9 cellular contexts compared by ENCODE assay signal in the genomic region with DNA sequence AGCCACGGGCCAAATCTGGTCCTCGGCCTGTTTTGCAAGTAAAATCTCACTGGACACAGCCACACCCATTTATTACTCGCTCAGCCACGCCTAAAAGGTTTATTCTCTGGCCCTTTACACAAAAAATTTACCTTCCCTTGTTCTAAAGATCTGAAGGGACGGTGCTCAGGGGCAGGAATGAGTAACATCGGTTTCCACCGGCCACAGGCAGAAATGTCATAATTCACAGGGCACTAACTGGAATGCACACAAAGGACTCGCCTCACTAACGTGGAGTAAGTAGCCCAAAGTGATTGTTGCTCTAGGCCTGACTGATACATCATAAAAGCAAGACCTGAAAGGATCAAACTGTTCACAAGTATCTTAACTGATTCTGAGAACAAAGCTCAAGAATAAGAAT. TPM values are rescaled to one million over a fixed set of nuclear protein-coding genes. Genes with fewer than 3 reads are reported as not detected.
DNase-seq lines count a peak whose midpoint lies in the region; ATAC-seq and TF ChIP-seq lines count a peak whose summit lies in the region.
"Had no signal": no experiment of that assay in that cellular context is flagged by ENCODE, and none has a peak within 500 bp of the region (broad histone marks: within the 10 kb centered on the region; RNA-seq: fewer than 3 reads in every experiment).

No MANE protein-coding gene starts in this region.

- DNase-seq in EH (ENCODE audit: low read depth) (peak; percentile 38), HT1080 (ENCODE audit: low read depth) (peak; percentile 25), caudate nucleus (lab: John Stamatoyannopoulos, UW) (no peak), SK-N-DZ (ENCODE audit: low spot score) (no peak), SIG-M5 treated with dmso at 0.1 percent for 504 hours (lab: John Stamatoyannopoulos, UW; ENCODE audit: unreplicated experiment) (no peak)

- no peaks in the 10 kb centered on the region for H3K9me3 Mint-ChIP-seq in nephron

- H3K36me3 Mint-ChIP-seq in nephron (ENCODE audit: low read depth) = peaks cover 14% of the 10 kb centered on the region

- no peak for TF ChIP-seq CTCF in nephron (IDR thresholded peaks at IDR 0.05; ENCODE audit: unreplicated experiment in 3 of 3)

- H3K27ac Mint-ChIP-seq in nephron = peak overlapping the region in 2 of 3 experiments; percentile 61 to 76
- H3K27ac Mint-ChIP-seq: neural progenitor cell had no signal

- peaks cover 3% of the 10 kb centered on the region for H3K27me3 Mint-ChIP-seq in nephron (ENCODE audit: low read depth)

- peaks cover 6% of the 10 kb centered on the region for H3K4me1 Mint-ChIP-seq in nephron

- no peak overlapping the region for H3K4me3 Mint-ChIP-seq in nephron
- H3K4me3 Mint-ChIP-seq: neural progenitor cell had no signal

- H3K27ac ChIP-seq in caudate nucleus (ENCODE audit: low read depth, low read length) = peak overlapping the region; percentile 90
- H3K27ac ChIP-seq: neural progenitor cell had no signal

- no peak for ATAC-seq in GM18870 (IDR thresholded peaks at IDR 0.05; ENCODE audit: unreplicated experiment)
- no peak for ATAC-seq in HG03045 (IDR thresholded peaks at IDR 0.05; ENCODE audit: unreplicated experiment)

RNA-seq across cellular contexts. Expression of gene TCF25, which starts 9.0 kb away (rescaled TPM):
- 106 and 117 TPM in 2 replicates for total RNA-seq in HT1080 (2014; rRNA removed; shearing (Covaris generic))
- 67.6 and 71.5 TPM in 2 replicates for polyA plus RNA-seq in HT1080 (2015; cell fraction: cytosol; rRNA removed)
- 201 and 306 TPM in 2 replicates for polyA plus RNA-seq in HT1080 (2015; cell fraction: nucleus; rRNA removed)
- polyA plus RNA-seq in SK-N-DZ (2014; cell fraction: cytosol; rRNA removed) = 135 and 156 TPM in 2 replicates
- polyA plus RNA-seq in SK-N-DZ (2014; cell fraction: nucleus; rRNA removed) = 277 and 365 TPM in 2 replicates

RNA-seq across cellular contexts. Expression of gene SPIRE2, which starts 36.1 kb away (rescaled TPM):
- total RNA-seq in HT1080 (2014; rRNA removed; shearing (Covaris generic)) = 1.0 and 2.1 TPM in 2 replicates
- polyA plus RNA-seq in HT1080 (2015; cell fraction: cytosol; rRNA removed) = 2.1 and 2.8 TPM in 2 replicates
- 3.4 and 5.6 TPM in 2 replicates for polyA plus RNA-seq in HT1080 (2015; cell fraction: nucleus; rRNA removed)
- 32.1 and 39.3 TPM in 2 replicates for polyA plus RNA-seq in SK-N-DZ (2014; cell fraction: cytosol; rRNA removed)
- polyA plus RNA-seq in SK-N-DZ (2014; cell fraction: nucleus; rRNA removed) = 117 and 125 TPM in 2 replicates

RNA-seq across cellular contexts. Expression of gene FANCA, which starts 48.0 kb away (rescaled TPM):
- 45.4 and 60.1 TPM in 2 replicates for total RNA-seq in HT1080 (2014; rRNA removed; shearing (Covaris generic))
- 22.2 and 25.6 TPM in 2 replicates for polyA plus RNA-seq in HT1080 (2015; cell fraction: cytosol; rRNA removed)
- 154 and 163 TPM in 2 replicates for polyA plus RNA-seq in HT1080 (2015; cell fraction: nucleus; rRNA removed)
- polyA plus RNA-seq in SK-N-DZ (2014; cell fraction: cytosol; rRNA removed) = 104 and 130 TPM in 2 replicates
- 682 and 973 TPM in 2 replicates for polyA plus RNA-seq in SK-N-DZ (2014; cell fraction: nucleus; rRNA removed)

RNA-seq across cellular contexts. Expression of gene MC1R, which starts 54.2 kb away (rescaled TPM):
- total RNA-seq in HT1080 (2014; rRNA removed; shearing (Covaris generic)) = 2.5 and 3.5 TPM in 2 replicates
- polyA plus RNA-seq in HT1080 (2015; cell fraction: cytosol; rRNA removed) = 1.8 and 2.1 TPM in 2 replicates
- 13.3 and 16.5 TPM in 2 replicates for polyA plus RNA-seq in HT1080 (2015; cell fraction: nucleus; rRNA removed)
- polyA plus RNA-seq in SK-N-DZ (2014; cell fraction: cytosol; rRNA removed) = 8.5 and 8.9 TPM in 2 replicates
- polyA plus RNA-seq in SK-N-DZ (2014; cell fraction: nucleus; rRNA removed) = 45.8 and 54.5 TPM in 2 replicates

RNA-seq across cellular contexts. Expression of gene TUBB3, which starts 58.7 kb away (rescaled TPM):
- 426 and 456 TPM in 2 replicates for total RNA-seq in HT1080 (2014; rRNA removed; shearing (Covaris generic))
- polyA plus RNA-seq in HT1080 (2015; cell fraction: cytosol; rRNA removed) = 213 and 256 TPM in 2 replicates
- polyA plus RNA-seq in HT1080 (2015; cell fraction: nucleus; rRNA removed) = 189 and 193 TPM in 2 replicates
- polyA plus RNA-seq in SK-N-DZ (2014; cell fraction: cytosol; rRNA removed) = 1,422 and 1,715 TPM in 2 replicates
- 950 and 1,080 TPM in 2 replicates for polyA plus RNA-seq in SK-N-DZ (2014; cell fraction: nucleus; rRNA removed)

Comparison
In these comparisons a context has a peak if more than half of its experiments do, and no peak if none do; other contexts are left out.
1. DNase-seq: peak in EH (single experiment) and HT1080 (single experiment); none in caudate nucleus (0 of 61), SK-N-DZ (single experiment) and SIG-M5 treated with dmso at 0.1 percent for 504 hours (single experiment).